In the genomic region with DNA sequence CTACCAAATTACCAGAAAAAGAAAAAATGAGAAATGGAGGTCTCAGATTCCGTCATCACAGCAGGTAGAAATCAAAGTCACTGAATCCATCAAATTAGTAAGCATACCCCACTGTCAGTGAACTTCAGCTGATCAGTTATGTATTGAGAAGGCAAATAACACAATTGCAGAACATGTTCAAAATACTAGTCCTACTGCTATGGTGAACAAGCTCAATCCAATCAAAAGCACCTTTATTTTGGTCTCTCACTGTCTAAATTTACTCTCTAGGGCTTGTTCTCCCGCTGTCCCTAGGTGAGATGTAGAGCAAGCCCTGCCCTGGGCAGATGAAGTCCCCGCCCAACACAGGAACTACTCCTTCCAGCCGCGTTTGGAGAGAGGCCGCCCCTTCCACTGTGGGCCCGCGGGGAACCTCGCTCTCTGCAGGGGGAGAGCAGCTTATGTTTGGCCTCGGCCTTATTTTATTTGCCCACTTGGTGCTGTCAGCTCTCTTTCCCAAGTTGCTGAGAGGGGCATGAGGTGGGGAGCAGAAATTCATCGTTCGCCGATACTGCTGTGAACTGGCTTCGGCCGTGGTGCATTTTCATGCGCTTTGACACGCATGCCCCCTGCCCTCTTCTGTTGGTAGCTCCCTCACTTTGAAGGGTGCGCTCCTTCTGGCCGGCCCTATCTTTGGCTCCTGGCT, we compare ENCODE assay signal across 10 cellular contexts. TPM values are rescaled to one million over a fixed set of nuclear protein-coding genes. Genes with fewer than 3 reads are reported as not detected.
DNase-seq lines count a peak whose midpoint lies in the region; ATAC-seq, FAIRE-seq and TF ChIP-seq lines count a peak whose summit lies in the region.
"Had no signal": no experiment of that assay in that cellular context is flagged by ENCODE, and none has a peak within 500 bp of the region (broad histone marks: within the 10 kb centered on the region; RNA-seq: fewer than 3 reads in every experiment).

No MANE protein-coding gene starts in this region.

- TF ChIP-seq CTCF in CD4-positive, alpha-beta T cell (IDR thresholded peaks at IDR 0.05): no peak
- no peak for TF ChIP-seq CTCF in D721Med (IDR thresholded peaks at IDR 0.05; ENCODE audit: insufficient read depth, missing control alignments)

- no peak overlapping the region for H3K27ac ChIP-seq in CD4-positive, alpha-beta T cell (ENCODE audit: low read depth, low read length)
- H3K27ac ChIP-seq: SJCRH30 had no signal

- peak in 2 of 10 experiments; percentile 8 to 10 for DNase-seq in CD4-positive, alpha-beta T cell
- DNase-seq in NCI-H510A treated with DMSO at 0.1 percent for 48 hours (lab: John Stamatoyannopoulos, UW) (peak; percentile 75), D721Med (ENCODE audit: insufficient read length, low spot score) (no peak), AG20443 (ENCODE audit: low spot score) (no peak), GM19238 (ENCODE audit: insufficient read length, low spot score) (no peak)
- DNase-seq: DMS153 had no signal

- ATAC-seq in CD4-positive, alpha-beta T cell (ENCODE audit: poor library complexity): peak; percentile 73
- ATAC-seq in HG03280 (IDR thresholded peaks at IDR 0.05; ENCODE audit: unreplicated experiment): no peak

- CTCF ChIA-PET in CD4-positive, alpha-beta T cell (lab: Charles Lee): interaction anchor here (1.3 kb wide), 1 partner anchor 166 kb away, joined by 3 read pairs; no protein-coding TSS in a partner anchor

- H3K9ac ChIP-seq in mucosa of stomach (ENCODE audit: low read length): peak overlapping the region; percentile 1

- peak overlapping the region; percentile 69 for H3K4me3 Mint-ChIP-seq in CD4-positive, alpha-beta T cell
- peak overlapping the region; percentile 17 for H3K4me3 Mint-ChIP-seq in dendritic cell treated with granulocyte-macrophage colony-stimulating factor and Interleukin-4, amounts not matched to agents 40 ng/mL and 50 ng/mL, for 4 days

- no peak overlapping the region for H3K4me3 ChIP-seq in mucosa of stomach (ENCODE audit: low read length)
- H3K4me3 ChIP-seq: SJCRH30 had no signal

- POLR2A ChIA-PET in CD4-positive, alpha-beta T cell (lab: Charles Lee): interaction anchor here (0.8 to 1.9 kb wide), 4 partner anchors 13 to 163 kb away, joined by 3 to 9 read pairs (median 3); partner anchors contain the start of genes DYNLRB1 and MAP1LC3A

- no peaks in the 10 kb centered on the region for H3K9me3 Mint-ChIP-seq in CD4-positive, alpha-beta T cell
- H3K9me3 Mint-ChIP-seq in dendritic cell treated with granulocyte-macrophage colony-stimulating factor and Interleukin-4, amounts not matched to agents 40 ng/mL and 50 ng/mL, for 4 days: no peaks in the 10 kb centered on the region

- peaks cover 3% of the 10 kb centered on the region for H3K4me1 ChIP-seq in mucosa of stomach (ENCODE audit: control insufficient read depth, insufficient read depth, low read length)

- H3K4me1 Mint-ChIP-seq in CD4-positive, alpha-beta T cell (ENCODE audit: low read depth): peaks cover 35% of the 10 kb centered on the region
- peaks cover 8% of the 10 kb centered on the region for H3K4me1 Mint-ChIP-seq in dendritic cell treated with granulocyte-macrophage colony-stimulating factor and Interleukin-4, amounts not matched to agents 40 ng/mL and 50 ng/mL, for 4 days (ENCODE audit: low read depth)

- H3K36me3 ChIP-seq in mucosa of stomach (ENCODE audit: control insufficient read depth, insufficient read depth, low read length): peaks cover 9% of the 10 kb centered on the region

- intact Hi-C loops in CD4-positive, alpha-beta T cell (cut with DNase I, micrococcal nuclease): no loop called here
- intact Hi-C loops in dendritic cell treated with granulocyte-macrophage colony-stimulating factor and Interleukin-4, amounts not matched to agents 40 ng/mL and 50 ng/mL, for 4 days (cut with micrococcal nuclease): no loop called here

- no peaks in the 10 kb centered on the region for H3K27me3 Mint-ChIP-seq in CD4-positive, alpha-beta T cell
- H3K27me3 Mint-ChIP-seq in dendritic cell treated with granulocyte-macrophage colony-stimulating factor and Interleukin-4, amounts not matched to agents 40 ng/mL and 50 ng/mL, for 4 days: peaks cover 7% of the 10 kb centered on the region

- FAIRE-seq in D721Med (lab: Jason Lieb, UNC): no peak

- no peaks in the 10 kb centered on the region for H3K9me3 ChIP-seq in CD4-positive, alpha-beta T cell (ENCODE audit: control insufficient read depth, low read length)
- no peaks in the 10 kb centered on the region for H3K9me3 ChIP-seq in mucosa of stomach (ENCODE audit: control insufficient read depth, low read length)
- H3K9me3 ChIP-seq: SJCRH30 had no signal

- H3K27me3 ChIP-seq in CD4-positive, alpha-beta T cell (ENCODE audit: control insufficient read depth, insufficient read depth, low read length): no peaks in the 10 kb centered on the region
- no peaks in the 10 kb centered on the region for H3K27me3 ChIP-seq in mucosa of stomach (ENCODE audit: control insufficient read depth, insufficient read depth, low read length)
- H3K27me3 ChIP-seq: SJCRH30 had no signal

- peak overlapping the region; percentile 15 for H3K27ac Mint-ChIP-seq in CD4-positive, alpha-beta T cell
- no peak overlapping the region for H3K27ac Mint-ChIP-seq in dendritic cell treated with granulocyte-macrophage colony-stimulating factor and Interleukin-4, amounts not matched to agents 40 ng/mL and 50 ng/mL, for 4 days

- peaks cover 25% of the 10 kb centered on the region for H3K36me3 Mint-ChIP-seq in CD4-positive, alpha-beta T cell (ENCODE audit: low read depth)
- H3K36me3 Mint-ChIP-seq in dendritic cell treated with granulocyte-macrophage colony-stimulating factor and Interleukin-4, amounts not matched to agents 40 ng/mL and 50 ng/mL, for 4 days (ENCODE audit: low read depth): peaks cover 35% of the 10 kb centered on the region

RNA-seq across cellular contexts. Expression of gene MAP1LC3A, which starts 14.3 kb away (rescaled TPM):
- 10 to 100 TPM; 17.5 to 17.7 TPM for total RNA-seq in CD4-positive, alpha-beta T cell

RNA-seq across cellular contexts. Expression of gene DYNLRB1, which starts 28.0 kb away (rescaled TPM):
- 10 to 100 TPM; 38.3 to 40.3 TPM for total RNA-seq in CD4-positive, alpha-beta T cell
